In genomic region chr14:49621114-49621881, GRCh38 we compare ENCODE assay signal across 1 cellular context.
A peak's percentile ranks its signal among the peaks of the same experiment; 100 is the strongest.
TF ChIP-seq lines count a peak whose summit lies in the region.

No MANE protein-coding gene starts in this region.

TF ChIP-seq in H1, 55 proteins besides CTCF, POLR2A, EP300 and RAD21:
- TF ChIP-seq, protein P1, sequence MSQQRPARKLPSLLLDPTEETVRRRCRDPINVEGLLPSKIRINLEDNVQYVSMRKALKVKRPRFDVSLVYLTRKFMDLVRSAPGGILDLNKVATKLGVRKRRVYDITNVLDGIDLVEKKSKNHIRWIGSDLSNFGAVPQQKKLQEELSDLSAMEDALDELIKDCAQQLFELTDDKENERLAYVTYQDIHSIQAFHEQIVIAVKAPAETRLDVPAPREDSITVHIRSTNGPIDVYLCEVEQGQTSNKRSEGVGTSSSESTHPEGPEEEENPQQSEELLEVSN (IDR thresholded peaks at IDR 0.05) = peak; percentile 81
- TF ChIP-seq MAFK (IDR thresholded peaks at IDR 0.05; ENCODE audit: low read depth, low read length) = no peak
- TF ChIP-seq SAP30 (IDR thresholded peaks at IDR 0.05; ENCODE audit: insufficient read depth, insufficient replicate concordance, low read length) = no peak
- 0 out of 2 replicates have a peak, but pooled peaks have one; percentile 22 for TF ChIP-seq KDM5A (IDR thresholded peaks at IDR 0.05; ENCODE audit: low read length)
- peak; percentile 36 to 40; a peak in 1 of 4 replicates for TF ChIP-seq SIN3A (conservative IDR thresholded peaks at IDR 0.05 in 1 of 2, IDR thresholded peaks at IDR 0.05 in 1 of 2; ENCODE audit: low read depth in 1 of 2, low read length in 2 of 2)
- 0 out of 4 replicates have a peak, but pooled peaks of 1 of the 2 experiments have one; percentile 14 for TF ChIP-seq HDAC2 (IDR thresholded peaks at IDR 0.05; ENCODE audit: borderline replicate concordance in 1 of 2, low read depth in 2 of 2, low read length in 2 of 2)
- peak; percentile 18 for TF ChIP-seq ASH2L (IDR thresholded peaks at IDR 0.05; ENCODE audit: low read length)
- peak; percentile 90 for TF ChIP-seq MAX (IDR thresholded peaks at IDR 0.05)
